10 cellular contexts compared by ENCODE assay signal in genomic region chr12:108333898-108334699, GRCh38. TPM values are rescaled to one million over a fixed set of nuclear protein-coding genes. Genes with fewer than 3 reads are reported as not detected.
A peak's percentile ranks its signal among the peaks of the same experiment; 100 is the strongest.
DNase-seq lines count a peak whose midpoint lies in the region; ATAC-seq, FAIRE-seq and TF ChIP-seq lines count a peak whose summit lies in the region.
"Had no signal": no experiment of that assay in that cellular context is flagged by ENCODE, and none has a peak within 500 bp of the region (broad histone marks: within the 10 kb centered on the region; RNA-seq: fewer than 3 reads in every experiment).

No MANE protein-coding gene starts in this region.

- intact Hi-C loops in head of caudate nucleus (cut with DNase I) = no loop called here

- no peaks in the 10 kb centered on the region for H3K9me3 Mint-ChIP-seq in glutamatergic neuron (ENCODE audit: unreplicated experiment)

- TF ChIP-seq CTCF in bronchial epithelial cell (IDR thresholded peaks at IDR 0.05; ENCODE audit: insufficient read depth, low read length, severe bottlenecking) (no peak), glutamatergic neuron (IDR thresholded peaks at IDR 0.05; ENCODE audit: partially characterized antibody, unreplicated experiment) (no peak)

- H3K36me3 ChIP-seq in bronchial epithelial cell (ENCODE audit: control insufficient read depth, insufficient read depth, low read length) (no peaks in the 10 kb centered on the region), rectal smooth muscle tissue (ENCODE audit: control insufficient read depth, insufficient read depth, low read length) (peaks cover 2% of the 10 kb centered on the region)

- H3K27me3 ChIP-seq in bronchial epithelial cell (ENCODE audit: control insufficient read depth, insufficient read depth, low read length) (no peaks in the 10 kb centered on the region), rectal smooth muscle tissue (ENCODE audit: control insufficient read depth, insufficient read depth, low read length) (no peaks in the 10 kb centered on the region)

- H3K27ac ChIP-seq in rectal smooth muscle tissue (ENCODE audit: low read depth, low read length) = peak overlapping the region; percentile 7
- H3K27ac ChIP-seq: epithelial cell of prostate had no signal

- peaks cover 5% of the 10 kb centered on the region for H3K4me1 Mint-ChIP-seq in glutamatergic neuron (ENCODE audit: low read depth, unreplicated experiment)

- H3K27me3 Mint-ChIP-seq in glutamatergic neuron (ENCODE audit: unreplicated experiment) = peaks cover 6% of the 10 kb centered on the region

- H3K4me3 ChIP-seq in bronchial epithelial cell (ENCODE audit: low read depth, low read length) (no peak overlapping the region), rectal smooth muscle tissue (ENCODE audit: low read length) (no peak overlapping the region)

- H3K36me3 Mint-ChIP-seq in glutamatergic neuron (ENCODE audit: unreplicated experiment) = no peaks in the 10 kb centered on the region

- no peak overlapping the region for H3K4me3 Mint-ChIP-seq in glutamatergic neuron (ENCODE audit: unreplicated experiment)

- H3K27ac Mint-ChIP-seq in glutamatergic neuron (ENCODE audit: unreplicated experiment) = no peak overlapping the region

- H3K9ac ChIP-seq in rectal smooth muscle tissue (ENCODE audit: low read length) = no peak overlapping the region

- H3K4me1 ChIP-seq in rectal smooth muscle tissue (ENCODE audit: control insufficient read depth, insufficient read depth, low read length) = no peaks in the 10 kb centered on the region

- no peak for FAIRE-seq in bronchial epithelial cell (lab: Jason Lieb, UNC)

- ATAC-seq in GM18517 (IDR thresholded peaks at IDR 0.05; ENCODE audit: unreplicated experiment) (peak; percentile 46), HG02798 (IDR thresholded peaks at IDR 0.05; ENCODE audit: poor library complexity, unreplicated experiment) (peak; percentile 51), HG03354 (IDR thresholded peaks at IDR 0.05; ENCODE audit: poor library complexity, severe bottlenecking, unreplicated experiment) (no peak)

- DNase-seq in bronchial epithelial cell (ENCODE audit: low read depth) = peak; percentile 55
- DNase-seq in head of caudate nucleus = no peak
- no peak for DNase-seq in glutamatergic neuron
- no peak for DNase-seq in activated gamma-delta T cell (lab: John Stamatoyannopoulos, UW)

RNA-seq across cellular contexts. Expression of gene CMKLR1, which starts 5.0 kb away (rescaled TPM):
- total RNA-seq in bronchial epithelial cell (not detected in 2 replicates), glutamatergic neuron (ENCODE audit: unreplicated experiment) (not detected)
- total RNA-seq: T-helper 2 cell treated with Interferon-gamma antibody and Interleukin-4, amounts not matched to agents 100 ng/mL and 5 ng/mL, for 36 hours had no signal
